Comparison of ENCODE assay signal across 1 cellular context in the genomic region with DNA sequence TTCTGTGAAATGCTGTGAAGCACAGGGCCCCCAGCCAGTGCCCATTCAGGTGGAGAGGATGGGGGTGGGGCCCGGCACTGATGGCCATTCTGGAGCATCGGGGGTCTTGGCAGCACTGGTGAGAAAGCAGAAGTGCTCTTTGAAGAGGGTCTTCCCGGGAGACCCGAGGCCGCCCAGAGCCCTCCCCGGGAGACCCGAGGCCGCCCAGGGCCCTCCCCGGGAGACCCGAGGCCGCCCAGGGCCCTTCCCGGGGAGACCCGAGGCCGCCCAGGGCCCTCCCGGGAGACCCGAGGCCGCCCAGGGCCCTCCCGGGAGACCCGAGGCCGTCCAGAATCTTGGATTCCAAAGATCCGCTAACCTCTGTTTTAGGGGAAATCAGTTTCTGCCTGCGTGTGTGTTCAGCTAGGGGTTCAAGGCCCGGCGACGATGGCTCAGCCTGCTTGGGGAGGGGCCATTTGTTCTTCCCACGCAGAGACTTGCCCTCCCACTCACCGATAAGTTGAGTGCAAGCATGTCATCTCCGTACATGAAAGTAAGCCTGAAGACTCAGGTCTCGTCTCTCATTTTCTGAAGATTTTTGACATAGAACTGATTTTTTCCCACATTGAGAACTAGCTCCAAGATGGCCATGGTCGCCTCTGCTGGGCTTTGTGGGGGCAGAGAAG.
TF ChIP-seq lines count a peak whose summit lies in the region.

No MANE protein-coding gene starts in this region.

TF ChIP-seq in H1, 55 proteins besides CTCF, POLR2A, EP300 and RAD21 (continued from another document):
- TF ChIP-seq, protein P1, sequence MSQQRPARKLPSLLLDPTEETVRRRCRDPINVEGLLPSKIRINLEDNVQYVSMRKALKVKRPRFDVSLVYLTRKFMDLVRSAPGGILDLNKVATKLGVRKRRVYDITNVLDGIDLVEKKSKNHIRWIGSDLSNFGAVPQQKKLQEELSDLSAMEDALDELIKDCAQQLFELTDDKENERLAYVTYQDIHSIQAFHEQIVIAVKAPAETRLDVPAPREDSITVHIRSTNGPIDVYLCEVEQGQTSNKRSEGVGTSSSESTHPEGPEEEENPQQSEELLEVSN (IDR thresholded peaks at IDR 0.05), result no peak
- TF ChIP-seq, protein P2, sequence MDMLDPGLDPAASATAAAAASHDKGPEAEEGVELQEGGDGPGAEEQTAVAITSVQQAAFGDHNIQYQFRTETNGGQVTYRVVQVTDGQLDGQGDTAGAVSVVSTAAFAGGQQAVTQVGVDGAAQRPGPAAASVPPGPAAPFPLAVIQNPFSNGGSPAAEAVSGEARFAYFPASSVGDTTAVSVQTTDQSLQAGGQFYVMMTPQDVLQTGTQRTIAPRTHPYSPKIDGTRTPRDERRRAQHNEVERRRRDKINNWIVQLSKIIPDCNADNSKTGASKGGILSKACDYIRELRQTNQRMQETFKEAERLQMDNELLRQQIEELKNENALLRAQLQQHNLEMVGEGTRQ (IDR thresholded peaks at IDR 0.05; ENCODE audit: low read length), result no peak
